Comparison of ENCODE assay signal across 1 cellular context in genomic region chr17:80195671-80196529, GRCh38.
TF ChIP-seq lines count a peak whose summit lies in the region.

No MANE protein-coding gene starts in this region.

TF ChIP-seq in HEK293, 187 proteins besides CTCF, POLR2A, EP300 and RAD21 (continued from another document and continues in another):
- TF ChIP-seq ZNF2 (tag by site-specific recombination; IDR thresholded peaks at IDR 0.05): peak; percentile 98
- no peak for TF ChIP-seq ZNF302 (tag by site-specific recombination; IDR thresholded peaks at IDR 0.05; ENCODE audit: low read depth)
- no peak for TF ChIP-seq ZBTB26 (tag by site-specific recombination; optimal IDR thresholded peaks at IDR 0.05)
- no peak for TF ChIP-seq ZNF174 (tag by site-specific recombination; IDR thresholded peaks at IDR 0.05)
- no peak for TF ChIP-seq ZNF639 (tag by site-specific recombination; IDR thresholded peaks at IDR 0.05)
- TF ChIP-seq ZNF548 (tag by site-specific recombination; IDR thresholded peaks at IDR 0.05): no peak
- TF ChIP-seq ZFHX2 (tag by site-specific recombination; conservative IDR thresholded peaks at IDR 0.05): no peak
- TF ChIP-seq ZNF664 (tag by site-specific recombination; IDR thresholded peaks at IDR 0.05): no peak
- TF ChIP-seq ZNF398 (tag by site-specific recombination; IDR thresholded peaks at IDR 0.05): no peak
- no peak for TF ChIP-seq ZNF280C (tag by site-specific recombination; IDR thresholded peaks at IDR 0.05)
- 0 out of 2 replicates have a peak, but pooled peaks have one; percentile 27 for TF ChIP-seq SP7 (tag by site-specific recombination; IDR thresholded peaks at IDR 0.05)
- no peak for TF ChIP-seq ZNF473 (tag by site-specific recombination; IDR thresholded peaks at IDR 0.05)
- 0 out of 2 replicates have a peak, but pooled peaks have one; percentile 48 for TF ChIP-seq ZNF280D (tag by site-specific recombination; IDR thresholded peaks at IDR 0.05)
- TF ChIP-seq SALL2 (tag by site-specific recombination; IDR thresholded peaks at IDR 0.05; ENCODE audit: borderline replicate concordance): no peak
- TF ChIP-seq ZNF791 (tag by site-specific recombination; IDR thresholded peaks at IDR 0.05): no peak
- no peak for TF ChIP-seq ZNF549 (tag by site-specific recombination; IDR thresholded peaks at IDR 0.05)
- 0 out of 2 replicates have a peak, but pooled peaks have one; percentile 53 for TF ChIP-seq ZNF660 (tag by site-specific recombination; IDR thresholded peaks at IDR 0.05)
- TF ChIP-seq ZNF221 (tag by site-specific recombination; IDR thresholded peaks at IDR 0.05; ENCODE audit: borderline replicate concordance): no peak
- no peak for TF ChIP-seq ZNF776 (tag by site-specific recombination; IDR thresholded peaks at IDR 0.05; ENCODE audit: borderline replicate concordance)
- TF ChIP-seq ZNF449 (tag by site-specific recombination; IDR thresholded peaks at IDR 0.05): 0 out of 2 replicates have a peak, but pooled peaks have one; percentile 23
- peak; percentile 57; the same call in 1 of the 2 replicates for TF ChIP-seq ZNF391 (tag by site-specific recombination; IDR thresholded peaks at IDR 0.05; ENCODE audit: borderline replicate concordance, low read depth)
- TF ChIP-seq ZNF501 (tag by site-specific recombination; IDR thresholded peaks at IDR 0.05): 0 out of 2 replicates have a peak, but pooled peaks have one; percentile 28
- no peak for TF ChIP-seq ZNF423 (tag by site-specific recombination; IDR thresholded peaks at IDR 0.05)
- TF ChIP-seq BCL11B (tag by site-specific recombination; IDR thresholded peaks at IDR 0.05; ENCODE audit: low read depth): no peak
- TF ChIP-seq ZNF24 (tag by site-specific recombination; IDR thresholded peaks at IDR 0.05): peak; percentile 56; the same call in 1 of the 2 replicates
- TF ChIP-seq ZSCAN30 (tag by site-specific recombination; IDR thresholded peaks at IDR 0.05): peak; percentile 95
- TF ChIP-seq ZNF488 (tag by site-specific recombination; IDR thresholded peaks at IDR 0.05): no peak
- no peak for TF ChIP-seq KLF9 (tag by site-specific recombination; IDR thresholded peaks at IDR 0.05; ENCODE audit: low read depth)
- no peak for TF ChIP-seq ATF2 (tag by site-specific recombination; IDR thresholded peaks at IDR 0.05; ENCODE audit: low read depth)
- TF ChIP-seq HIC1 (tag by site-specific recombination; IDR thresholded peaks at IDR 0.05): no peak
- TF ChIP-seq ZNF362 (tag by site-specific recombination; IDR thresholded peaks at IDR 0.05): no peak
- peak; percentile 70; the same call in 1 of the 2 replicates for TF ChIP-seq ZSCAN23 (tag by site-specific recombination; IDR thresholded peaks at IDR 0.05)
- TF ChIP-seq ZNF394 (tag by site-specific recombination; IDR thresholded peaks at IDR 0.05; ENCODE audit: borderline replicate concordance): no peak
- TF ChIP-seq WT1 (tag by site-specific recombination; IDR thresholded peaks at IDR 0.05): no peak
- no peak for TF ChIP-seq ZNF274 (IDR thresholded peaks at IDR 0.05; ENCODE audit: low read length)
- no peak for TF ChIP-seq ZNF274 (tag by site-specific recombination; IDR thresholded peaks at IDR 0.05; ENCODE audit: borderline replicate concordance)
- TF ChIP-seq ZBTB21 (tag by site-specific recombination; IDR thresholded peaks at IDR 0.05): no peak
- TF ChIP-seq ZNF555 (tag by site-specific recombination; conservative IDR thresholded peaks at IDR 0.05): no peak
- no peak for TF ChIP-seq ZNF18 (tag by site-specific recombination; IDR thresholded peaks at IDR 0.05)
- TF ChIP-seq GFI1B (tag by site-specific recombination; IDR thresholded peaks at IDR 0.05): no peak
- TF ChIP-seq ZNF433 (tag by site-specific recombination; IDR thresholded peaks at IDR 0.05; ENCODE audit: low read depth): no peak
- TF ChIP-seq ZBTB48 (tag by site-specific recombination; IDR thresholded peaks at IDR 0.05): no peak
- TF ChIP-seq ZNF350 (tag by site-specific recombination; IDR thresholded peaks at IDR 0.05): no peak
- TF ChIP-seq ZIC2 (tag by site-specific recombination; IDR thresholded peaks at IDR 0.05): no peak
- no peak for TF ChIP-seq FEZF1 (tag by site-specific recombination; IDR thresholded peaks at IDR 0.05)
